In the genomic region with DNA sequence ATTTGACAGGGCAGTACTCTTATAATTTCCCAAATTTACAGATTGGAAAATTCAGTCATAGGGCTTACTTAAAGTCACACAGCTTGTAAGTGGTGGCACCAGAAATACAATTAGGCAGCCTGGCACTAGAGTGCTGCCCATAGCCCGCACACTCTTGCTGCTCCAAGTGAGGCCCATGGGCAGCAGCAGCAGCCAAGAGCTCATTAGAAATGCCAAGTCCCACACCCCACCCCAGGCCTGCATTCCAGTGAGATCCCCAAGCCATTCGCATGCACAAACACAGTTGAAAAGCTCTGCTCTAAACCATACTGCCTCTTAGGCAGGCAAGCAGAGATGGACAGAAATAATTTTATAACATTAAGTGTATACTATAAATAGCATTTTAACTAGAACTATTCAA, we compare ENCODE assay signal across 20 cellular contexts.
DNase-seq lines count a peak whose midpoint lies in the region; ATAC-seq and TF ChIP-seq lines count a peak whose summit lies in the region.
"Had no signal": no experiment of that assay in that cellular context is flagged by ENCODE, and none has a peak within 500 bp of the region (broad histone marks: within the 10 kb centered on the region; RNA-seq: fewer than 3 reads in every experiment).

No MANE protein-coding gene starts in this region.

- H3K4me2 ChIP-seq in H9 (ENCODE audit: insufficient read depth, insufficient read length, low read length) (no peak overlapping the region), neural progenitor cell (no peak overlapping the region)
- H3K4me2 ChIP-seq: KMS-11 had no signal

- H3K9ac ChIP-seq in H9 (ENCODE audit: extremely low read depth, insufficient read length, low read length) (no peak overlapping the region), neural progenitor cell (no peak overlapping the region)
- H3K9ac ChIP-seq: GM23248, KMS-11 had no signal

- H3K4me1 ChIP-seq in H9 (ENCODE audit: insufficient read depth, low read length): peaks cover 7% of the 10 kb centered on the region; the same call in 1 of the 2 replicates
- H3K4me1 ChIP-seq in neural progenitor cell: peaks cover 15% of the 10 kb centered on the region
- no peaks in the 10 kb centered on the region for H3K4me1 ChIP-seq in mucosa of descending colon (ENCODE audit: low read depth)
- H3K4me1 ChIP-seq: Peyer's patch had no signal

- H3K27me3 ChIP-seq in H9 (ENCODE audit: insufficient read depth, low read length) (no peaks in the 10 kb centered on the region), neural progenitor cell (no peaks in the 10 kb centered on the region)
- H3K27me3 ChIP-seq: Peyer's patch had no signal

- no peak for TF ChIP-seq CTCF in H9 (conservative IDR thresholded peaks at IDR 0.05)
- no peak for TF ChIP-seq CTCF in WTC11 (IDR thresholded peaks at IDR 0.05)
- no peak for TF ChIP-seq CTCF in neural progenitor cell (IDR thresholded peaks at IDR 0.05)
- no peak for TF ChIP-seq CTCF in mucosa of descending colon (IDR thresholded peaks at IDR 0.05)

- H3K9me3 Mint-ChIP-seq in H9 (no peaks in the 10 kb centered on the region), WTC11 (no peaks in the 10 kb centered on the region), neural progenitor cell (no peaks in the 10 kb centered on the region)
- H3K9me3 Mint-ChIP-seq in activated CD4-positive, alpha-beta T cell treated with anti-CD3 and anti-CD28 coated beads for 36 hours (ENCODE audit: low read depth): no peaks in the 10 kb centered on the region
- no peaks in the 10 kb centered on the region for H3K9me3 Mint-ChIP-seq in activated naive CD8-positive, alpha-beta T cell treated with anti-CD3 and anti-CD28 coated beads for 36 hours

- H3K23me2 ChIP-seq in H9 (ENCODE audit: insufficient read length, low read depth, low read length, poor library complexity, severe bottlenecking): no peaks in the 10 kb centered on the region

- H3K4me3 ChIP-seq in neural progenitor cell (no peak overlapping the region), mucosa of descending colon (no peak overlapping the region)
- H3K4me3 ChIP-seq: GM23248, Peyer's patch had no signal

- H3K27me3 Mint-ChIP-seq in H9 (ENCODE audit: low read depth): no peaks in the 10 kb centered on the region; the same call in 1 of the 2 replicates
- no peaks in the 10 kb centered on the region; the same call in 1 of the 2 replicates for H3K27me3 Mint-ChIP-seq in WTC11 (ENCODE audit: low read depth)
- no peaks in the 10 kb centered on the region for H3K27me3 Mint-ChIP-seq in neural progenitor cell (ENCODE audit: insufficient read depth, low read depth)
- peaks cover 2% of the 10 kb centered on the region for H3K27me3 Mint-ChIP-seq in activated CD4-positive, alpha-beta T cell treated with anti-CD3 and anti-CD28 coated beads for 36 hours
- peaks cover 10% of the 10 kb centered on the region for H3K27me3 Mint-ChIP-seq in activated naive CD8-positive, alpha-beta T cell treated with anti-CD3 and anti-CD28 coated beads for 36 hours

- no peak overlapping the region for H2BK120ac ChIP-seq in H9 (ENCODE audit: low read depth, low read length, poor library complexity, severe bottlenecking)

- H3K36me3 Mint-ChIP-seq in H9 (ENCODE audit: insufficient read depth in 1 of 3, low read depth in 3 of 3) (no peaks in the 10 kb centered on the region), WTC11 (no peaks in the 10 kb centered on the region), neural progenitor cell (no peaks in the 10 kb centered on the region)
- no peaks in the 10 kb centered on the region for H3K36me3 Mint-ChIP-seq in activated CD4-positive, alpha-beta T cell treated with anti-CD3 and anti-CD28 coated beads for 36 hours (ENCODE audit: low read depth)
- H3K36me3 Mint-ChIP-seq in activated naive CD8-positive, alpha-beta T cell treated with anti-CD3 and anti-CD28 coated beads for 36 hours: no peaks in the 10 kb centered on the region
- H3K36me3 Mint-ChIP-seq: CD14-positive monocyte had no signal

- no peak overlapping the region for H4K8ac ChIP-seq in H9 (replicated peaks; ENCODE audit: insufficient read length, low read depth, low read length)

- H4K91ac ChIP-seq in H9 (ENCODE audit: insufficient read length, low read depth, low read length): no peak overlapping the region

- no CpG with 5 or more reads among the region's 2 CpGs for WGBS in H9 (ENCODE audit: extremely low coverage, insufficient read length, low lambda C conversion rate)

- H2AK5ac ChIP-seq in H9 (ENCODE audit: insufficient read length, low read length): no peak overlapping the region

- H2BK15ac ChIP-seq in H9 (ENCODE audit: low read depth, low read length): no peak overlapping the region

- H3K27ac ChIP-seq in H9 (ENCODE audit: insufficient read length, low read depth, low read length) (no peak overlapping the region), neural progenitor cell (no peak overlapping the region)
- H3K27ac ChIP-seq: GM23248, HL-60, KMS-11, Peyer's patch had no signal

- H4K5ac ChIP-seq in H9 (ENCODE audit: insufficient read length, low read depth, low read length): no peak overlapping the region

- H3K4me1 Mint-ChIP-seq in H9: peaks cover 23 to 30% of the 10 kb centered on the region in 2 experiments
- H3K4me1 Mint-ChIP-seq in WTC11: peaks cover 27% of the 10 kb centered on the region
- H3K4me1 Mint-ChIP-seq in neural progenitor cell: peaks cover 15% of the 10 kb centered on the region
- no peaks in the 10 kb centered on the region for H3K4me1 Mint-ChIP-seq in activated CD4-positive, alpha-beta T cell treated with anti-CD3 and anti-CD28 coated beads for 36 hours
- H3K4me1 Mint-ChIP-seq in activated naive CD8-positive, alpha-beta T cell treated with anti-CD3 and anti-CD28 coated beads for 36 hours: no peaks in the 10 kb centered on the region

- CTCF ChIA-PET in WTC11 (lab: Charles Lee): interaction anchor here (0.5 to 1.1 kb wide), 2 partner anchors 31 to 353 kb away, joined by 3 to 5 read pairs; no protein-coding TSS in a partner anchor
- CTCF ChIA-PET in activated CD4-positive, alpha-beta T cell treated with anti-CD3 and anti-CD28 coated beads for 36 hours (lab: Charles Lee): no interaction called here

- no peak overlapping the region for H3K18ac ChIP-seq in H9 (ENCODE audit: insufficient read length, low read depth, low read length)

- DNase-seq in H9: peak; percentile 41
- peak; percentile 44 for DNase-seq in WTC11 (ENCODE audit: low spot score)
- DNase-seq in iPS-NIHi11 (ENCODE audit: low spot score): peak; percentile 20
- DNase-seq in neural progenitor cell (ENCODE audit: low spot score): peak; percentile 47
- no peak for DNase-seq in activated CD4-positive, alpha-beta T cell treated with anti-CD3 and anti-CD28 coated beads for 36 hours
- DNase-seq in activated naive CD8-positive, alpha-beta T cell treated with anti-CD3 and anti-CD28 coated beads for 36 hours: no peak
- no peak for DNase-seq in mucosa of descending colon
- DNase-seq: DMS79, GM23248, NCI-H1092 treated with DMSO at 0.1 percent for 48 hours, NCI-H146, NCI-H2081, NCI-H2171 treated with DMSO at 0.1 percent for 48 hours, NCI-H446 treated with DMSO at 0.1 percent for 48 hours, NCI-H69, Peyer's patch had no signal

- H3K23ac ChIP-seq in H9 (ENCODE audit: insufficient read length, low read depth, low read length): no peak overlapping the region

- POLR2A ChIA-PET in WTC11 (lab: Charles Lee): no interaction called here
- POLR2A ChIA-PET in activated CD4-positive, alpha-beta T cell treated with anti-CD3 and anti-CD28 coated beads for 36 hours (lab: Charles Lee): no interaction called here

- no peaks in the 10 kb centered on the region for H3K9me3 ChIP-seq in H9 (ENCODE audit: control insufficient read depth, low read depth, low read length)
- no peaks in the 10 kb centered on the region for H3K9me3 ChIP-seq in neural progenitor cell (ENCODE audit: low read depth)
- no peaks in the 10 kb centered on the region for H3K9me3 ChIP-seq in mucosa of descending colon
- H3K9me3 ChIP-seq: Peyer's patch had no signal

- H2AFZ ChIP-seq in H9 (ENCODE audit: low read length) (no peak overlapping the region), neural progenitor cell (replicated peaks) (no peak overlapping the region)
- H2AFZ ChIP-seq: GM23248 had no signal

- H2BK20ac ChIP-seq in H9 (ENCODE audit: low read depth, low read length, poor library complexity, severe bottlenecking): no peak overlapping the region

- H3K79me2 ChIP-seq in H9 (ENCODE audit: insufficient read depth, low read length) (no peaks in the 10 kb centered on the region), neural progenitor cell (ENCODE audit: low read depth) (no peaks in the 10 kb centered on the region)

- H2BK5ac ChIP-seq in H9 (ENCODE audit: insufficient read length, low read length): no peak overlapping the region

- H4K20me1 ChIP-seq in H9 (ENCODE audit: control insufficient read depth, insufficient read depth, insufficient read length): no peaks in the 10 kb centered on the region
- no peaks in the 10 kb centered on the region for H4K20me1 ChIP-seq in neural progenitor cell (ENCODE audit: low read depth)

- no peaks in the 10 kb centered on the region for H3K79me1 ChIP-seq in H9 (ENCODE audit: insufficient read depth, low read depth, low read length, poor library complexity, severe bottlenecking)

- H3F3A ChIP-seq in neural progenitor cell (ENCODE audit: low read depth): no peaks in the 10 kb centered on the region

- H3T11ph ChIP-seq in H9 (ENCODE audit: low read length): no peak overlapping the region

- no peak overlapping the region for H3K4ac ChIP-seq in H9 (ENCODE audit: low read depth, low read length)

- no peak overlapping the region for H3K14ac ChIP-seq in H9 (ENCODE audit: insufficient read depth, low read length)

- no peak overlapping the region for H3K56ac ChIP-seq in H9 (ENCODE audit: insufficient read length, low read depth, low read length)

- ATAC-seq in WTC11 (peak; percentile 88), mucosa of descending colon (no peak), SK-N-SH treated with all-trans-retinoic acid at 6 μM for 48 hours (no peak)
- no peak for ATAC-seq in activated CD4-positive, alpha-beta T cell treated with anti-CD3 and anti-CD28 coated beads for 36 hours

- no peak overlapping the region for H2BK12ac ChIP-seq in H9 (ENCODE audit: insufficient read length, low read depth, low read length)

- H3K4me3 Mint-ChIP-seq in H9 (no peak overlapping the region), WTC11 (no peak overlapping the region), neural progenitor cell (no peak overlapping the region)
- H3K4me3 Mint-ChIP-seq in activated CD4-positive, alpha-beta T cell treated with anti-CD3 and anti-CD28 coated beads for 36 hours: no peak overlapping the region
- H3K4me3 Mint-ChIP-seq in activated naive CD8-positive, alpha-beta T cell treated with anti-CD3 and anti-CD28 coated beads for 36 hours: no peak overlapping the region
- H3K4me3 Mint-ChIP-seq: CD14-positive monocyte had no signal

- H3K36me3 ChIP-seq in neural progenitor cell (no peaks in the 10 kb centered on the region), mucosa of descending colon (ENCODE audit: low read depth) (no peaks in the 10 kb centered on the region)
- H3K36me3 ChIP-seq: Peyer's patch had no signal

- intact Hi-C loops in activated CD4-positive, alpha-beta T cell treated with anti-CD3 and anti-CD28 coated beads for 36 hours (cut with DNase I, micrococcal nuclease): no loop called here
- intact Hi-C loops in mucosa of descending colon (cut with DNase I, micrococcal nuclease): no loop called here

- H3K27ac Mint-ChIP-seq in H9 (no peak overlapping the region), WTC11 (no peak overlapping the region), neural progenitor cell (no peak overlapping the region)
- H3K27ac Mint-ChIP-seq in activated CD4-positive, alpha-beta T cell treated with anti-CD3 and anti-CD28 coated beads for 36 hours: no peak overlapping the region
- no peak overlapping the region for H3K27ac Mint-ChIP-seq in activated naive CD8-positive, alpha-beta T cell treated with anti-CD3 and anti-CD28 coated beads for 36 hours
- H3K27ac Mint-ChIP-seq: CD14-positive monocyte had no signal

Comparison
In these comparisons a context has a peak if more than half of its experiments do, and no peak if none do; other contexts are left out.
1. DNase-seq: peak in H9 (single experiment), WTC11 (single experiment), iPS-NIHi11 (single experiment) and neural progenitor cell (single experiment); none in activated CD4-positive, alpha-beta T cell treated with anti-CD3 and anti-CD28 coated beads for 36 hours (single experiment), activated naive CD8-positive, alpha-beta T cell treated with anti-CD3 and anti-CD28 coated beads for 36 hours (single experiment) and mucosa of descending colon (0 of 3).